1 cellular context compared by ENCODE assay signal in genomic region chr1:224520808-224521207, GRCh38.
TF ChIP-seq lines count a peak whose summit lies in the region.

No MANE protein-coding gene starts in this region.

TF ChIP-seq in HEK293, 187 proteins besides CTCF, POLR2A, EP300 and RAD21 (continued from another document):
- TF ChIP-seq ZNF26 (tag by site-specific recombination; IDR thresholded peaks at IDR 0.05) (no peak), ZNF114 (tag by site-specific recombination; IDR thresholded peaks at IDR 0.05) (no peak), SETDB1 (IDR thresholded peaks at IDR 0.05; ENCODE audit: insufficient read length, low read length) (peak; percentile 30)
